ENCODE assay signal across 8 cellular contexts in genomic region chr3:87145553-87145952, GRCh38.
A peak's percentile ranks its signal among the peaks of the same experiment; 100 is the strongest.
DNase-seq lines count a peak whose midpoint lies in the region; ATAC-seq, FAIRE-seq and TF ChIP-seq lines count a peak whose summit lies in the region.

No MANE protein-coding gene starts in this region.

- DNase-seq in BE2C (peak; percentile 67), GM12878 (ENCODE audit: low read depth, low spot score) (no peak), small intestine (peak; percentile 5), MG63 (no peak), GDM1 (lab: John Stamatoyannopoulos, UW) (no peak)

- no peak overlapping the region for H3K4me2 ChIP-seq in GM12878 (ENCODE audit: control insufficient read depth, insufficient read depth)

- TF ChIP-seq EP300 in GM12878 (IDR thresholded peaks at IDR 0.05; ENCODE audit: borderline replicate concordance in 1 of 2, control insufficient read depth in 1 of 2, low read depth in 2 of 2, low read length in 2 of 2) = no peak

- no peak overlapping the region for H3K27ac ChIP-seq in GM12878 (ENCODE audit: control insufficient read depth, insufficient read depth)
- no peak overlapping the region for H3K27ac ChIP-seq in small intestine (ENCODE audit: low read depth in 1 of 2, low read length in 1 of 2)

- peak; percentile 32; the same call in 1 of the 2 replicates for TF ChIP-seq RAD21 in GM12878 (IDR thresholded peaks at IDR 0.05; ENCODE audit: insufficient read depth, low read depth, low read length)

- H3K4me3 ChIP-seq in BE2C (ENCODE audit: low read depth, low read length) (no peak overlapping the region), GM12878 (no peak overlapping the region), small intestine (ENCODE audit: low read depth in 1 of 2, low read length in 2 of 2) (no peak overlapping the region), MG63 (no peak overlapping the region)

- no peak for FAIRE-seq in GM12878 (lab: Jason Lieb, UNC)
- no peak for FAIRE-seq in small intestine (lab: Jason Lieb, UNC)

- H3K9me3 ChIP-seq in BE2C = no peaks in the 10 kb centered on the region
- H3K9me3 ChIP-seq in GM12878 (replicated peaks; ENCODE audit: control insufficient read depth, insufficient read depth, low read length) = no peaks in the 10 kb centered on the region; the same call in 2 of the 3 replicates
- H3K9me3 ChIP-seq in small intestine (ENCODE audit: control insufficient read depth, low read depth) = peaks cover 2% of the 10 kb centered on the region
- no peaks in the 10 kb centered on the region for H3K9me3 ChIP-seq in MG63

- no peaks in the 10 kb centered on the region for H3K79me2 ChIP-seq in GM12878 (ENCODE audit: control insufficient read depth, insufficient read depth, low read length)

- SMC1A ChIA-PET in GM12878 (lab: Charles Lee; ENCODE audit: uncharacterized antibody, unreplicated experiment) = no interaction called here

- 12% methylated on average over 6 of the region's 6 CpGs for WGBS in GM12878 (ENCODE audit: insufficient coverage, insufficient replicate concordance, low lambda C conversion rate, missing lambda C conversion rate)
- 58 to 60% (median 60%) methylated on average over 6 of the region's 6 CpGs for WGBS in small intestine, 3 donors

- no peaks in the 10 kb centered on the region for H4K20me1 ChIP-seq in GM12878 (ENCODE audit: control insufficient read depth, insufficient read depth)

- intact Hi-C loops in GM12878 (cut with micrococcal nuclease; ENCODE audit: unreplicated experiment) = no loop called here

- POLR2A ChIA-PET in GM12878 (lab: Charles Lee) = no interaction called here

- no peak overlapping the region for H3K9ac ChIP-seq in GM12878 (ENCODE audit: control insufficient read depth, insufficient read depth, low read length)

- H3K27me3 ChIP-seq in BE2C = no peaks in the 10 kb centered on the region
- no peaks in the 10 kb centered on the region for H3K27me3 ChIP-seq in GM12878 (replicated peaks in 1 of 2; ENCODE audit: control insufficient read depth in 2 of 2, insufficient read depth in 2 of 2, low read length in 1 of 2)
- H3K27me3 ChIP-seq in small intestine (ENCODE audit: control insufficient read depth in 2 of 2, insufficient read depth in 2 of 2, low read length in 2 of 2) = no peaks in the 10 kb centered on the region
- no peaks in the 10 kb centered on the region for H3K27me3 ChIP-seq in MG63

- H2AFZ ChIP-seq in GM12878 (ENCODE audit: control insufficient read depth, low read depth, low read length) = no peak overlapping the region

- peak; percentile 76 for ATAC-seq in GM18861 (IDR thresholded peaks at IDR 0.05; ENCODE audit: unreplicated experiment)
- ATAC-seq in HG03378 (IDR thresholded peaks at IDR 0.05; ENCODE audit: unreplicated experiment) = peak; percentile 78
- peak; percentile 93 for ATAC-seq in GM12878
- no peak for ATAC-seq in GM19467 (IDR thresholded peaks at IDR 0.05; ENCODE audit: unreplicated experiment)

- TF ChIP-seq POLR2A in GM12878 (IDR thresholded peaks at IDR 0.05; ENCODE audit: low read depth, low read length) = no peak

- no peaks in the 10 kb centered on the region for H3K36me3 ChIP-seq in BE2C
- no peaks in the 10 kb centered on the region for H3K36me3 ChIP-seq in GM12878 (ENCODE audit: control insufficient read depth in 2 of 2, insufficient read depth in 2 of 2, low read length in 1 of 2)
- H3K36me3 ChIP-seq in small intestine (ENCODE audit: control insufficient read depth in 2 of 2, insufficient read depth in 2 of 2, low read length in 2 of 2) = no peaks in the 10 kb centered on the region
- no peaks in the 10 kb centered on the region for H3K36me3 ChIP-seq in MG63

- TF ChIP-seq CTCF in BE2C (IDR thresholded peaks at IDR 0.05; ENCODE audit: low read depth, low read length) = peak; percentile 72
- TF ChIP-seq CTCF in GM12878 (IDR thresholded peaks at IDR 0.05 in 2 of 3, conservative IDR thresholded peaks at IDR 0.05 in 1 of 3; ENCODE audit: control insufficient read depth in 2 of 3, extremely low read depth in 1 of 3, insufficient read depth in 1 of 3, low read depth in 3 of 3, low read length in 3 of 3) = peak; percentile 32 to 37 (median 37); a peak in 3 of 6 replicates

- RAD21 ChIA-PET in GM12878 (lab: Charles Lee; ENCODE audit: unreplicated experiment) = no interaction called here

- in situ Hi-C loops in GM12878 (cut with MboI) = no loop called here

- H3K4me1 ChIP-seq in BE2C (no peaks in the 10 kb centered on the region), GM12878 (ENCODE audit: control insufficient read depth, insufficient read depth, low read length) (no peaks in the 10 kb centered on the region), small intestine (ENCODE audit: control insufficient read depth in 2 of 2, insufficient read depth in 1 of 2, low read depth in 1 of 2, low read length in 1 of 2) (no peaks in the 10 kb centered on the region)

- no TSS peak for BruUV-seq in GM12878 (replicated peaks; lab: Mats Ljungman, UMichigan)

- CTCF ChIA-PET in GM12878 (lab: Yijun Ruan, JAX) = interaction anchor here (0.8 to 1.6 kb wide), 5 partner anchors 23 to 371 kb away, joined by 3 to 6 read pairs (median 4); no protein-coding TSS in a partner anchor

TF ChIP-seq in GM12878, 131 proteins besides CTCF, POLR2A, EP300 and RAD21:
- no peak for TF ChIP-seq CBX3 (IDR thresholded peaks at IDR 0.05; ENCODE audit: borderline replicate concordance, low read depth)
- TF ChIP-seq RUNX3 (IDR thresholded peaks at IDR 0.05; ENCODE audit: low read length) = peak; percentile 58

Comparison
In these comparisons a context has a peak if more than half of its experiments do, and no peak if none do; other contexts are left out.
1. DNase-seq: peak in BE2C (single experiment) and small intestine (single experiment); none in GM12878 (single experiment), MG63 (single experiment) and GDM1 (single experiment).